In the genomic region with DNA sequence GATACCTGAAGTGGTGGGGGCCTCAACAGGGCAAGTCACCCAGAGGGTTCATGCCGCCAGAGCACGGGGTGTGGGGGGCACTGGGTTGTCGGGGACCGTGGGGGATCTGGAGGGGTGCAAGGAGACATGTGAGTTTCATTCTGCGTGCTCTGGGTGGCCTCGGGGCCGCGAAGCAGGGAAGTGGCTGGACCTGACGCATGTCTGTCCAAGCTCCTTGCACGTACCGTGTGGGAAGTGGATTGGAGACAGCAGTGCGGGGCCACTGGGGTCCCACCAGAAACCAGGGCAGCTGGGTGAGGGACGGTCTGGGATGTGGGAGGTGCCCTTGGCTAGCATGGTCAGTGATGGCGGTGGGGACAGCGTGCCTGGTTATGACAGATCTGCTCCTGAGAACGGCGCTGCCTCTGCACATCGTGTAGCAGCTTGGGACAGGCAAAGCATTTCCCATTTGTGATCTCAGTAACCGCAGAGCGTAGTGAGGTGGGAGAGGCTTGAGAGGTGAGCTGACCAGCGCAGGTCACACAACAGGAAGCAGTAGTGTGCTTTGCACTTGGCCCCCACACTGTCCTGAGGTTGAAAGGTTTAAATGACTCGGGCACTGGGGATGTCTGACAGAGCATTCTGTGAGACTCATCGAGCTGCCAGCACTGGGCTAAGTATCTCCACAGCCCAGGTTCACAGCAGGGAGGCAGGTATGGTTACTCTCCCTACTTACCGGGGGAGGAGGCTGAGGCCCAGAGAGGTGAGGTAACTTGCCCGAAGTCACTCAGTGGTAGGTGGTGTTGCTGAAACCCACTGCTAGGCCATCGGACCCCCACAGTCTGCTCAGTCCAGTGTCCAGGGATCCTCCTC, we compare ENCODE assay signal across 1 cellular context.
TF ChIP-seq lines count a peak whose summit lies in the region.

No MANE protein-coding gene starts in this region.

TF ChIP-seq in HCT116, 20 proteins besides CTCF, POLR2A, EP300 and RAD21:
- TF ChIP-seq POLR2AphosphoS5 (IDR thresholded peaks at IDR 0.05; ENCODE audit: low read depth, low read length) (no peak), EZH2phosphoT487 (IDR thresholded peaks at IDR 0.05; ENCODE audit: borderline replicate concordance) (no peak), ZNF274 (IDR thresholded peaks at IDR 0.05; ENCODE audit: low read depth, low read length) (no peak), SP1 (IDR thresholded peaks at IDR 0.05; ENCODE audit: low read depth) (no peak), FOSL1 (IDR thresholded peaks at IDR 0.05; ENCODE audit: low read depth) (no peak), ZFX (IDR thresholded peaks at IDR 0.05) (no peak), YY1 (IDR thresholded peaks at IDR 0.05; ENCODE audit: extremely low read depth, insufficient replicate concordance, low read depth, low read length) (no peak), TCF7L2 (IDR thresholded peaks at IDR 0.05; ENCODE audit: borderline replicate concordance, extremely low read depth, insufficient read depth, insufficient read length) (no peak), CBX3 (IDR thresholded peaks at IDR 0.05; ENCODE audit: low read depth) (no peak), ELF1 (IDR thresholded peaks at IDR 0.05; ENCODE audit: borderline replicate concordance, low read depth) (no peak), CEBPB (IDR thresholded peaks at IDR 0.05; ENCODE audit: low read depth) (no peak), EGR1 (IDR thresholded peaks at IDR 0.05; ENCODE audit: low read depth) (no peak), SIN3A (IDR thresholded peaks at IDR 0.05; ENCODE audit: low read depth) (no peak)
- TF ChIP-seq, protein P1, sequence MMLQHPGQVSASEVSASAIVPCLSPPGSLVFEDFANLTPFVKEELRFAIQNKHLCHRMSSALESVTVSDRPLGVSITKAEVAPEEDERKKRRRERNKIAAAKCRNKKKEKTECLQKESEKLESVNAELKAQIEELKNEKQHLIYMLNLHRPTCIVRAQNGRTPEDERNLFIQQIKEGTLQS (IDR thresholded peaks at IDR 0.05): no peak
- TF ChIP-seq, protein P2, sequence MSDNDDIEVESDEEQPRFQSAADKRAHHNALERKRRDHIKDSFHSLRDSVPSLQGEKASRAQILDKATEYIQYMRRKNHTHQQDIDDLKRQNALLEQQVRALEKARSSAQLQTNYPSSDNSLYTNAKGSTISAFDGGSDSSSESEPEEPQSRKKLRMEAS (IDR thresholded peaks at IDR 0.05): no peak
